In genomic region chr19:48836089-48837017, GRCh38 we compare ENCODE assay signal across 8 cellular contexts. TPM values are rescaled to one million over a fixed set of nuclear protein-coding genes. Genes with fewer than 3 reads are reported as not detected.
DNase-seq lines count a peak whose midpoint lies in the region; ATAC-seq and TF ChIP-seq lines count a peak whose summit lies in the region.

HSD17B14 (minus strand) TSS chr19:48836491; CDS start chr19:48836411, 80 bp downstream.

- no peak for TF ChIP-seq POLR2A in HCT116 (IDR thresholded peaks at IDR 0.05; ENCODE audit: borderline replicate concordance, extremely low read depth, insufficient read depth, insufficient read length)

- ATAC-seq in CD8-positive, alpha-beta T cell: no peak
- ATAC-seq in HCT116 (peak; percentile 20), foreskin keratinocyte (peak; percentile 30)

- no peaks in the 10 kb centered on the region for H3K9me2 ChIP-seq in HCT116 (ENCODE audit: insufficient read depth)

- POLR2A ChIA-PET in CD8-positive, alpha-beta T cell (lab: Charles Lee): interaction anchor here (2.2 kb wide), 1 partner anchor 41 kb away, joined by 12 read pairs; no protein-coding TSS in a partner anchor
- POLR2A ChIA-PET in HCT116 (lab: Charles Lee): interaction anchor here (1.3 kb wide), 1 partner anchor 36 kb away, joined by 4 read pairs; the partner anchor contains the start of gene PPP1R15A
- POLR2A ChIA-PET in activated CD4-positive, alpha-beta memory T cell treated with anti-CD3 and anti-CD28 coated beads, Interleukin-2, amount 10 ng/mL, durations not matched to agents 7 days and 5 days (lab: Charles Lee): interaction anchor here (1.2 kb wide), 1 partner anchor 41 kb away, joined by 5 read pairs; no protein-coding TSS in a partner anchor

- no peak within 1 kb of the TSS for H3K27ac ChIP-seq in CD8-positive, alpha-beta T cell (ENCODE audit: low read depth, low read length)
- H3K27ac ChIP-seq in HCT116 (ENCODE audit: low read depth, low read length): peak within 1 kb of the TSS; percentile 56
- H3K27ac ChIP-seq in foreskin keratinocyte: no peak within 1 kb of the TSS
- peak within 1 kb of the TSS; percentile 58 for H3K27ac ChIP-seq in osteoblast (ENCODE audit: low read depth, low read length)

- H4K20me1 ChIP-seq in HCT116 (ENCODE audit: insufficient read depth) (no peaks in the 10 kb centered on the region), osteoblast (ENCODE audit: insufficient read depth, low read length) (no peaks in the 10 kb centered on the region)

- DNase-seq in CD8-positive, alpha-beta T cell: no peak
- no peak for DNase-seq in HCT116 (ENCODE audit: low read depth, low spot score)
- no peak for DNase-seq in activated CD4-positive, alpha-beta memory T cell treated with anti-CD3 and anti-CD28 coated beads, Interleukin-2, amount 10 ng/mL, durations not matched to agents 7 days and 5 days
- no peak for DNase-seq in foreskin keratinocyte
- DNase-seq in osteoblast (ENCODE audit: insufficient read length, low spot score, missing footprints): peak; percentile 77
- DNase-seq in inferior parietal cortex (ENCODE audit: extremely low spot score): no peak
- no peak for DNase-seq in mesenteric fat pad (ENCODE audit: low spot score)
- DNase-seq in stimulated activated CD4-positive, alpha-beta T cell treated with anti-CD3 and anti-CD28 coated beads, Interleukin-1b, Interleukin-23, amount 100 ng/mL, for 48 hours: no peak

- RAD21 ChIA-PET in HCT116 (lab: Charles Lee; ENCODE audit: low non-redundant PET in 1 of 2, low total read pairs in 2 of 2, uncharacterized antibody in 2 of 2, unreplicated experiment in 2 of 2): interaction anchor here (1.0 to 1.2 kb wide), 4 partner anchors 41 to 48 kb away, joined by 3 to 6 read pairs (median 4); no protein-coding TSS in a partner anchor

- H3K36me3 Mint-ChIP-seq in CD8-positive, alpha-beta T cell: no peaks in the 10 kb centered on the region
- no peaks in the 10 kb centered on the region for H3K36me3 Mint-ChIP-seq in activated CD4-positive, alpha-beta memory T cell treated with anti-CD3 and anti-CD28 coated beads, Interleukin-2, amount 10 ng/mL, durations not matched to agents 7 days and 5 days (ENCODE audit: low read depth)

- peaks cover 22% of the 10 kb centered on the region for H3K4me1 ChIP-seq in CD8-positive, alpha-beta T cell (ENCODE audit: insufficient read depth, low read length)
- H3K4me1 ChIP-seq in HCT116 (ENCODE audit: control insufficient read depth in 1 of 2, insufficient read depth in 2 of 2, low read length in 2 of 2) (peaks cover 5 to 23% of the 10 kb centered on the region in 2 experiments; a peak in 3 of 4 replicates), foreskin keratinocyte (no peaks in the 10 kb centered on the region), osteoblast (ENCODE audit: insufficient read depth, low read length) (peaks cover 8% of the 10 kb centered on the region)

- H3K4me1 Mint-ChIP-seq in CD8-positive, alpha-beta T cell (ENCODE audit: low read depth): peaks cover 20% of the 10 kb centered on the region
- H3K4me1 Mint-ChIP-seq in activated CD4-positive, alpha-beta memory T cell treated with anti-CD3 and anti-CD28 coated beads, Interleukin-2, amount 10 ng/mL, durations not matched to agents 7 days and 5 days: peaks cover 17% of the 10 kb centered on the region

- H3K4me3 ChIP-seq in CD8-positive, alpha-beta T cell (ENCODE audit: low read depth, low read length): peak within 1 kb of the TSS; percentile 51
- H3K4me3 ChIP-seq in HCT116 (replicated peaks in 1 of 2; ENCODE audit: low read depth in 1 of 2, low read length in 2 of 2): peak within 1 kb of the TSS; percentile 29 to 35
- H3K4me3 ChIP-seq in osteoblast (ENCODE audit: insufficient read depth, low read length): peak within 1 kb of the TSS; percentile 40

- CTCF ChIA-PET in CD8-positive, alpha-beta T cell (lab: Charles Lee): interaction anchor here (0.6 to 2.9 kb wide), 19 partner anchors 10 to 195 kb away, joined by 3 to 38 read pairs (median 4); partner anchors contain the start of genes BCAT2, CA11, DHDH and GYS1
- CTCF ChIA-PET in HCT116 (lab: Charles Lee): interaction anchor here (0.8 to 1.6 kb wide), 6 partner anchors 8 to 134 kb away, joined by 3 to 8 read pairs (median 4); no protein-coding TSS in a partner anchor
- CTCF ChIA-PET in activated CD4-positive, alpha-beta memory T cell treated with anti-CD3 and anti-CD28 coated beads, Interleukin-2, amount 10 ng/mL, durations not matched to agents 7 days and 5 days (lab: Charles Lee): interaction anchor here (0.6 to 2.5 kb wide), 20 partner anchors 9 to 1314 kb away, joined by 3 to 30 read pairs (median 4); partner anchors contain the start of genes CA11, GYS1 and RUVBL2

- H3K9ac ChIP-seq in HCT116 (ENCODE audit: low read length): no peak within 1 kb of the TSS; the same call in 1 of the 2 replicates

- BruUV-seq in HCT116 (replicated peaks; lab: Mats Ljungman, UMichigan): no TSS peak

- H2AFZ ChIP-seq in HCT116 (ENCODE audit: low read depth, low read length, poor library complexity, severe bottlenecking) (no peak within 1 kb of the TSS), osteoblast (ENCODE audit: low read length) (no peak within 1 kb of the TSS)

- peak within 1 kb of the TSS; percentile 52 for H3K4me2 ChIP-seq in HCT116 (ENCODE audit: low read length)
- peak within 1 kb of the TSS; percentile 51 for H3K4me2 ChIP-seq in osteoblast (ENCODE audit: insufficient read depth, low read length)

- H3K36me3 ChIP-seq in CD8-positive, alpha-beta T cell (ENCODE audit: insufficient read depth, low read length): no peaks in the 10 kb centered on the region
- H3K36me3 ChIP-seq in HCT116 (ENCODE audit: control insufficient read depth in 1 of 2, insufficient read depth in 2 of 2, low read length in 2 of 2) (no peaks in the 10 kb centered on the region), osteoblast (ENCODE audit: insufficient read depth, low read length) (peaks cover 14% of the 10 kb centered on the region)

- no peaks in the 10 kb centered on the region for H3K27me3 ChIP-seq in CD8-positive, alpha-beta T cell (ENCODE audit: insufficient read depth, low read length)
- H3K27me3 ChIP-seq in HCT116 (ENCODE audit: insufficient read depth, low read length) (no peaks in the 10 kb centered on the region), foreskin keratinocyte (no peaks in the 10 kb centered on the region), osteoblast (ENCODE audit: insufficient read depth, low read length) (no peaks in the 10 kb centered on the region)

- H3K79me2 ChIP-seq in HCT116 (ENCODE audit: insufficient read depth, low read length) (no peaks in the 10 kb centered on the region), osteoblast (ENCODE audit: insufficient read depth, low read length) (no peaks in the 10 kb centered on the region)

- H3K27me3 Mint-ChIP-seq in CD8-positive, alpha-beta T cell (ENCODE audit: low read depth): peaks cover 5% of the 10 kb centered on the region
- peaks cover 4% of the 10 kb centered on the region for H3K27me3 Mint-ChIP-seq in activated CD4-positive, alpha-beta memory T cell treated with anti-CD3 and anti-CD28 coated beads, Interleukin-2, amount 10 ng/mL, durations not matched to agents 7 days and 5 days

- H3K27ac Mint-ChIP-seq in CD8-positive, alpha-beta T cell: peak within 1 kb of the TSS; percentile 50
- peak within 1 kb of the TSS; percentile 61 for H3K27ac Mint-ChIP-seq in activated CD4-positive, alpha-beta memory T cell treated with anti-CD3 and anti-CD28 coated beads, Interleukin-2, amount 10 ng/mL, durations not matched to agents 7 days and 5 days

- no peaks in the 10 kb centered on the region for H3K9me3 ChIP-seq in CD8-positive, alpha-beta T cell (ENCODE audit: low read length)
- H3K9me3 ChIP-seq in HCT116 (ENCODE audit: control insufficient read depth in 1 of 2, insufficient read depth in 1 of 2, low read depth in 1 of 2, low read length in 2 of 2): no peaks in the 10 kb centered on the region
- H3K9me3 ChIP-seq in osteoblast (ENCODE audit: low read depth, low read length): no peaks in the 10 kb centered on the region

- H3K4me3 Mint-ChIP-seq in CD8-positive, alpha-beta T cell: peak within 1 kb of the TSS; percentile 83
- H3K4me3 Mint-ChIP-seq in activated CD4-positive, alpha-beta memory T cell treated with anti-CD3 and anti-CD28 coated beads, Interleukin-2, amount 10 ng/mL, durations not matched to agents 7 days and 5 days: peak within 1 kb of the TSS; percentile 65

- no peak for TF ChIP-seq CTCF in CD8-positive, alpha-beta T cell (IDR thresholded peaks at IDR 0.05)
- TF ChIP-seq CTCF in HCT116 (IDR thresholded peaks at IDR 0.05 in 2 of 3, conservative IDR thresholded peaks at IDR 0.05 in 1 of 3; ENCODE audit: borderline replicate concordance in 1 of 3, insufficient read depth in 1 of 3, low read depth in 2 of 3, low read length in 2 of 3) (no peak), foreskin keratinocyte (conservative IDR thresholded peaks at IDR 0.05) (no peak), osteoblast (IDR thresholded peaks at IDR 0.05; ENCODE audit: extremely low read depth, low read depth, low read length) (no peak)

- H3K9me3 Mint-ChIP-seq in CD8-positive, alpha-beta T cell: no peaks in the 10 kb centered on the region
- no peaks in the 10 kb centered on the region for H3K9me3 Mint-ChIP-seq in activated CD4-positive, alpha-beta memory T cell treated with anti-CD3 and anti-CD28 coated beads, Interleukin-2, amount 10 ng/mL, durations not matched to agents 7 days and 5 days

- no peak for TF ChIP-seq RAD21 in HCT116 (IDR thresholded peaks at IDR 0.05; ENCODE audit: low read depth)

- intact Hi-C loops in CD8-positive, alpha-beta T cell (cut with DNase I, micrococcal nuclease): loop anchor here (2.0 to 5.0 kb wide), 3 partner anchors 114 to 324 kb away; partner anchors contain the start of genes LMTK3 (in 1 of the 2) and SNRNP70 (in 1 of the 2)
- intact Hi-C loops in HCT116 (cut with micrococcal nuclease): no loop called here

TF ChIP-seq in HCT116, 20 proteins besides CTCF, POLR2A, EP300 and RAD21 (continues in another document):
- no peak for TF ChIP-seq ZFX (IDR thresholded peaks at IDR 0.05)
- TF ChIP-seq CEBPB (IDR thresholded peaks at IDR 0.05; ENCODE audit: low read depth): no peak
- TF ChIP-seq ELF1 (IDR thresholded peaks at IDR 0.05; ENCODE audit: borderline replicate concordance, low read depth): no peak
- TF ChIP-seq POLR2AphosphoS5 (IDR thresholded peaks at IDR 0.05; ENCODE audit: low read depth, low read length): no peak
- no peak for TF ChIP-seq EGR1 (IDR thresholded peaks at IDR 0.05; ENCODE audit: low read depth)
- TF ChIP-seq CBX3 (IDR thresholded peaks at IDR 0.05; ENCODE audit: low read depth): no peak
- no peak for TF ChIP-seq SIN3A (IDR thresholded peaks at IDR 0.05; ENCODE audit: low read depth)
- no peak for TF ChIP-seq EZH2phosphoT487 (IDR thresholded peaks at IDR 0.05; ENCODE audit: borderline replicate concordance)
- TF ChIP-seq SP1 (IDR thresholded peaks at IDR 0.05; ENCODE audit: low read depth): no peak

RNA-seq across cellular contexts. Expression of gene HSD17B14, which starts in this region (rescaled TPM):
- total RNA-seq in CD8-positive, alpha-beta T cell: 1 to 10 TPM in 1 of 2 experiments, under 1 TPM in 1; 0.98 to 1.1 TPM
- 3.9 TPM for total RNA-seq in HCT116 (2021; ENCODE audit: unreplicated experiment)
- polyA plus RNA-seq in HCT116 (2012): 2.6 and 3.8 TPM in 2 replicates
- under 1 TPM; 0.50 to 0.63 TPM for total RNA-seq in activated CD4-positive, alpha-beta memory T cell treated with anti-CD3 and anti-CD28 coated beads, Interleukin-2, amount 10 ng/mL, durations not matched to agents 7 days and 5 days
- total RNA-seq in foreskin keratinocyte: 4.0 and 4.4 TPM in 2 replicates
- polyA plus RNA-seq in foreskin keratinocyte: 7.6 and 9.6 TPM in 2 replicates
- 1.8 and 2.1 TPM in 2 replicates for total RNA-seq in osteoblast
- total RNA-seq in mesenteric fat pad: 9.4 TPM

Comparison
In these comparisons a context has a peak if more than half of its experiments do, and no peak if none do; other contexts are left out.
1. H3K27ac ChIP-seq: peak in HCT116 (single experiment) and osteoblast (single experiment); none in CD8-positive, alpha-beta T cell (single experiment) and foreskin keratinocyte (single experiment).
2. Peak in every context shown above with its lines, with median percentiles within 50 percentile points of each other: H3K4me3 ChIP-seq.